ENCODE assay signal across 13 cellular contexts in the genomic region with DNA sequence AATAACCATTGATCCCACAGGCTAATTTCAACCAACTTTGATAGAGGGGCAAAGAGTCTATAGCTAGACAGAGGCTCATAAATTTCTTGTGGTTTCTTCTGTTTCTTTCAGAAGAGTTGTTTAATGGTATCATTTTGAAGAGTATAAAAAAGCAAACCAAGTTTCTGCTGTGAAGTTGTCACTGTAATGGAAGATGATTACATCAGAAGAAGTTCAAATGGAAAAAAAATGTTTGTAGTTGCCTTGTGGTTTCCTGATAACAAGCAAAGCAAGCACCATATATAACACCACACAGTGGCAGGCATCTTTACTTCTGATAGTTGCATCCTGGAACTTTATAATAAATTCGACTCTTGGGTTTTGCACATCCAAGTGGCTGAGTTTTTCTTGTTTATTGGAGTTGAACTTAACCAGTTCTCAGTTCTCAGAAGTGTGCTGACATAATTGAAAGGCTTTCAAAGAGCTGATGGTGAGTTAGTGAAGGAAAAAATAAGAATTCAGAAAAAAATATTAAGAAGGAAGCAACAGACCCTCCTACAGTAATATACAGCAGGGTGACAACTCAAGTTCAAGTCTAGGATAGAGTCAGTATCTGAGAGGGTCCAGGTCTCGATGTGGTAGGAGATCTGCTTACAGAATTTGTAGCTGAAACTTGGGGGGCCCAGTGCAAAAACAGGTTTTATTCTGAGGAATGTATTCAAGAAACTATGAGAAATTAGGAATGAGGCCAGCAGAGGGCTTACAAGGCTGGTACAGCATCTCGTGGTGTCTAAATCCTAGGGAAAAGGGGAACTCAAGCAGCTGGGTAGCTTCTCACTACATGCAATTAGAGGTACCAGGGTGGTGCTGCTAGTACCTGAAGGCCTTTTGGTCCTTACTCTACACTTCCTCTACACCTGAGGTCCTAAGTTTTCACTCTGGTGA.
DNase-seq lines count a peak whose midpoint lies in the region; ATAC-seq, FAIRE-seq and TF ChIP-seq lines count a peak whose summit lies in the region.
"Had no signal": no experiment of that assay in that cellular context is flagged by ENCODE, and none has a peak within 500 bp of the region (broad histone marks: within the 10 kb centered on the region; RNA-seq: fewer than 3 reads in every experiment).

No MANE protein-coding gene starts in this region.

- no peak overlapping the region for H3K27ac ChIP-seq in PC-3 (ENCODE audit: low read length)

- H3K9me2 ChIP-seq in PC-3 (replicated peaks; ENCODE audit: low read length): no peaks in the 10 kb centered on the region

- no peak for FAIRE-seq in GM12892 (lab: Jason Lieb, UNC)
- FAIRE-seq: kidney had no signal

- H4K20me1 ChIP-seq in PC-3 (ENCODE audit: low read length): no peaks in the 10 kb centered on the region

- no peak overlapping the region for H3K9ac ChIP-seq in PC-3 (ENCODE audit: low read length)

- ATAC-seq in PC-3: no peak

- BruUV-seq in PC-3 (replicated peaks; lab: Mats Ljungman, UMichigan): no TSS peak

- no peaks in the 10 kb centered on the region for H3K9me3 ChIP-seq in PC-3 (ENCODE audit: low read length)

- H3K79me2 ChIP-seq in PC-3 (ENCODE audit: low read length): no peaks in the 10 kb centered on the region

- intact Hi-C loops in PC-3 (cut with micrococcal nuclease): loop anchor here (10.0 kb wide), 1 partner anchor 113 kb away; no protein-coding TSS in a partner anchor

- TF ChIP-seq CTCF in PC-3 (conservative IDR thresholded peaks at IDR 0.05; ENCODE audit: low read depth, low read length): 0 out of 2 replicates have a peak, but pooled peaks have one; percentile 12
- peak; percentile 7 for TF ChIP-seq CTCF in astrocyte of the spinal cord (IDR thresholded peaks at IDR 0.05; ENCODE audit: low read depth, low read length)

- TF ChIP-seq POLR2A in GM12892 (IDR thresholded peaks at IDR 0.05; ENCODE audit: low read depth, low read length): no peak

- no peak overlapping the region for H3K4me2 ChIP-seq in PC-3 (ENCODE audit: low read length)

- no peaks in the 10 kb centered on the region for H3F3A ChIP-seq in PC-3 (ENCODE audit: low read length, unreplicated experiment)

- no peaks in the 10 kb centered on the region for H3K36me3 ChIP-seq in PC-3 (ENCODE audit: low read depth, low read length)

- no peak overlapping the region for H3K4me3 ChIP-seq in PC-3 (ENCODE audit: low read length)
- no peak overlapping the region for H3K4me3 ChIP-seq in astrocyte of the spinal cord (ENCODE audit: low read depth, low read length)

- POLR2A ChIA-PET in PC-3 (lab: Charles Lee; ENCODE audit: unreplicated experiment): no interaction called here

- peak; percentile 22 for DNase-seq in A172 (ENCODE audit: low spot score)
- DNase-seq in EL: peak; percentile 24
- no peak for DNase-seq in PC-3
- DNase-seq in astrocyte of the spinal cord (ENCODE audit: low read depth, low spot score): no peak
- DNase-seq in GM12892 (ENCODE audit: insufficient read length): no peak
- DNase-seq in NCI-H2196 (lab: John Stamatoyannopoulos, UW; ENCODE audit: unreplicated experiment): no peak
- no peak for DNase-seq in NCI-H2227 treated with DMSO at 0.1 percent for 48 hours (lab: John Stamatoyannopoulos, UW)
- no peak for DNase-seq in NCI-H524 treated with DMSO at 0.1 percent for 48 hours (lab: John Stamatoyannopoulos, UW)
- DNase-seq: activated CD4-positive, alpha-beta T cell treated with anti-CD3 and anti-CD28 coated beads, Interleukin-2, amount 50 U/mL, for 4 hours; COR-L47; kidney; NCI-H187; stimulated activated CD4-positive, alpha-beta T cell treated with anti-CD3 and anti-CD28 coated beads, Interleukin-15, amount 100 ng/mL, for 24 hours had no signal

- in situ Hi-C loops in astrocyte of the spinal cord (cut with HindIII; ENCODE audit: low sequenced_read_pairs): no loop called here

- H3K4me1 ChIP-seq in PC-3 (ENCODE audit: insufficient read depth, low read length): no peaks in the 10 kb centered on the region

- peaks cover under 1% of the 10 kb centered on the region; the same call in 1 of the 2 replicates for H3K27me3 ChIP-seq in PC-3 (ENCODE audit: low read length)

- CTCF ChIA-PET in PC-3 (lab: Charles Lee): interaction anchor here (0.5 to 0.6 kb wide), 3 partner anchors 72 to 377 kb away, joined by 3 to 6 read pairs (median 4); no protein-coding TSS in a partner anchor

- H2AFZ ChIP-seq in PC-3 (ENCODE audit: low read length): no peak overlapping the region

Comparison
In these comparisons a context has a peak if more than half of its experiments do, and no peak if none do; other contexts are left out.
1. DNase-seq: peak in A172 (single experiment) and EL (single experiment); none in PC-3 (single experiment), astrocyte of the spinal cord (single experiment), GM12892 (single experiment), NCI-H2196 (single experiment), NCI-H2227 treated with DMSO at 0.1 percent for 48 hours (single experiment) and NCI-H524 treated with DMSO at 0.1 percent for 48 hours (single experiment).